In genomic region chr11:134350381-134350780, GRCh38 we compare ENCODE assay signal across 21 cellular contexts. TPM values are rescaled to one million over a fixed set of nuclear protein-coding genes. Genes with fewer than 3 reads are reported as not detected.
DNase-seq lines count a peak whose midpoint lies in the region; ATAC-seq, FAIRE-seq and TF ChIP-seq lines count a peak whose summit lies in the region.
"Had no signal": no experiment of that assay in that cellular context is flagged by ENCODE, and none has a peak within 500 bp of the region (broad histone marks: within the 10 kb centered on the region; RNA-seq: fewer than 3 reads in every experiment).

No MANE protein-coding gene starts in this region.

- CTCF ChIA-PET in GM12878 (lab: Yijun Ruan, JAX) = no interaction called here

- H3K4me3 ChIP-seq in GM12878 (no peak overlapping the region; the same call in 1 of the 2 replicates), endodermal cell (ENCODE audit: low read length) (no peak overlapping the region), left lung (no peak overlapping the region)
- H3K4me3 ChIP-seq: lower lobe of right lung, MG63, PC-9, prostate gland, uterus had no signal

- RAD21 ChIA-PET in GM12878 (lab: Charles Lee; ENCODE audit: unreplicated experiment) = no interaction called here

- TF ChIP-seq POLR2A in GM12878 (IDR thresholded peaks at IDR 0.05; ENCODE audit: low read depth, low read length) = peak; percentile 42; the same call in 1 of the 2 replicates

- H3K9me3 Mint-ChIP-seq in endodermal cell = peaks cover 2% of the 10 kb centered on the region

- no peak overlapping the region for H3K9ac ChIP-seq in GM12878 (ENCODE audit: control insufficient read depth, insufficient read depth, low read length)
- no peak overlapping the region for H3K9ac ChIP-seq in endodermal cell (ENCODE audit: extremely low read depth, low read length, poor library complexity, severe bottlenecking)

- H2AFZ ChIP-seq in GM12878 (ENCODE audit: control insufficient read depth, low read depth, low read length) = peak overlapping the region; percentile 24
- H2AFZ ChIP-seq: PC-9 had no signal

- POLR2A ChIA-PET in GM12878 (lab: Charles Lee) = interaction anchor here (0.7 kb wide), 1 partner anchor 204 kb away, joined by 3 read pairs; no protein-coding TSS in a partner anchor

- SMC1A ChIA-PET in GM12878 (lab: Charles Lee; ENCODE audit: uncharacterized antibody, unreplicated experiment) = no interaction called here

- no peak overlapping the region for H3K27ac Mint-ChIP-seq in endodermal cell
- H3K27ac Mint-ChIP-seq: H9 had no signal

- in situ Hi-C loops in GM12878 (cut with MboI) = no loop called here

- peak; percentile 22 to 71; a peak in 2 of 4 replicates for TF ChIP-seq EP300 in GM12878 (IDR thresholded peaks at IDR 0.05; ENCODE audit: borderline replicate concordance in 1 of 2, control insufficient read depth in 1 of 2, low read depth in 2 of 2, low read length in 2 of 2)

- intact Hi-C loops in GM12878 (cut with micrococcal nuclease; ENCODE audit: unreplicated experiment) = loop anchor here (10.0 kb wide), 1 partner anchor 146 kb away; no protein-coding TSS in a partner anchor
- intact Hi-C loops in left lung (cut with DNase I) = no loop called here

- no peak for TF ChIP-seq RAD21 in GM12878 (IDR thresholded peaks at IDR 0.05; ENCODE audit: insufficient read depth, low read depth, low read length)

- H3K27me3 ChIP-seq in GM12878 (replicated peaks in 1 of 2; ENCODE audit: control insufficient read depth in 2 of 2, insufficient read depth in 2 of 2, low read length in 1 of 2) (no peaks in the 10 kb centered on the region; a peak in 1 of 4 replicates), endodermal cell (ENCODE audit: control insufficient read depth, insufficient read depth, low read length, poor library complexity, severe bottlenecking) (no peaks in the 10 kb centered on the region), left lung (no peaks in the 10 kb centered on the region)
- H3K27me3 ChIP-seq: MG63, uterus had no signal

- H3K27ac ChIP-seq in GM12878 (ENCODE audit: control insufficient read depth, insufficient read depth) (0 out of 2 replicates have a peak overlapping the region, but pooled peaks have one; percentile 25), endodermal cell (ENCODE audit: low read depth, low read length) (no peak overlapping the region), left lung (no peak overlapping the region)
- H3K27ac ChIP-seq: lower lobe of right lung, PC-9, prostate gland, uterus had no signal

- no peak overlapping the region for H3K4me3 Mint-ChIP-seq in endodermal cell
- H3K4me3 Mint-ChIP-seq: H9 had no signal

- WGBS in GM12878 (ENCODE audit: insufficient coverage, insufficient replicate concordance, low lambda C conversion rate, missing lambda C conversion rate) = 3% methylated on average over 9 of the region's 9 CpGs
- WGBS in endodermal cell (ENCODE audit: insufficient coverage in 1 of 2, insufficient read length in 1 of 2), 2 experiments = 89 to 90% methylated on average over 4 to 9 of the region's 9 CpGs

- no peaks in the 10 kb centered on the region for H4K20me1 ChIP-seq in GM12878 (ENCODE audit: control insufficient read depth, insufficient read depth)

- H3K4me1 ChIP-seq in GM12878 (ENCODE audit: control insufficient read depth, insufficient read depth, low read length) (peaks cover 16% of the 10 kb centered on the region), endodermal cell (ENCODE audit: control insufficient read depth, insufficient read depth, low read length) (no peaks in the 10 kb centered on the region), left lung (no peaks in the 10 kb centered on the region)
- H3K4me1 ChIP-seq: lower lobe of right lung, prostate gland, uterus had no signal

- H3K36me3 Mint-ChIP-seq in endodermal cell (ENCODE audit: low read depth) = peaks cover 2% of the 10 kb centered on the region

- no peak for FAIRE-seq in GM12878 (lab: Jason Lieb, UNC)

- no peaks in the 10 kb centered on the region for H3K27me3 Mint-ChIP-seq in endodermal cell (ENCODE audit: insufficient read depth)

- ATAC-seq in GM18499 (IDR thresholded peaks at IDR 0.05; ENCODE audit: insufficient read depth, unreplicated experiment) (peak; percentile 51), GM21360 (IDR thresholded peaks at IDR 0.05; ENCODE audit: unreplicated experiment) (peak; percentile 60), HG03039 (IDR thresholded peaks at IDR 0.05; ENCODE audit: unreplicated experiment) (peak; percentile 81), GM12878 (peak; percentile 91), left lung (no peak)
- ATAC-seq: lower lobe of right lung; naive thymus-derived CD8-positive, alpha-beta T cell had no signal

- peak; percentile 37 for DNase-seq in GM12878 (ENCODE audit: low read depth, low spot score)
- DNase-seq in NCI-H1105 (lab: John Stamatoyannopoulos, UW) = no peak
- DNase-seq in SK-N-DZ (ENCODE audit: low spot score) = no peak
- no peak for DNase-seq in endodermal cell
- no peak for DNase-seq in left lung
- DNase-seq: activated CD4-positive, CD25-positive, alpha-beta regulatory T cell; caudate nucleus; DMS 273 treated with DMSO at 0.1 percent for 48 hours; lower lobe of right lung; MG63; naive thymus-derived CD8-positive, alpha-beta T cell; NCI-H2029 treated with DMSO at 0.1 percent for 48 hours; NCI-H526 treated with DMSO at 0.1 percent for 48 hours; PC-9; uterus had no signal

- H3K9me3 ChIP-seq in GM12878 (replicated peaks; ENCODE audit: control insufficient read depth, insufficient read depth, low read length) (no peaks in the 10 kb centered on the region), endodermal cell (ENCODE audit: control insufficient read depth, low read length) (no peaks in the 10 kb centered on the region), left lung (no peaks in the 10 kb centered on the region)
- H3K9me3 ChIP-seq: lower lobe of right lung, MG63, prostate gland, uterus had no signal

- TF ChIP-seq CTCF in GM12878 (IDR thresholded peaks at IDR 0.05 in 2 of 3, conservative IDR thresholded peaks at IDR 0.05 in 1 of 3; ENCODE audit: control insufficient read depth in 2 of 3, extremely low read depth in 1 of 3, insufficient read depth in 1 of 3, low read depth in 3 of 3, low read length in 3 of 3) = no peak
- TF ChIP-seq CTCF in endodermal cell (conservative IDR thresholded peaks at IDR 0.05) = no peak
- TF ChIP-seq CTCF in left lung (IDR thresholded peaks at IDR 0.05) = no peak

- H3K36me3 ChIP-seq in GM12878 (ENCODE audit: control insufficient read depth in 2 of 2, insufficient read depth in 2 of 2, low read length in 1 of 2) (no peaks in the 10 kb centered on the region), endodermal cell (ENCODE audit: control insufficient read depth, insufficient read depth, low read length) (no peaks in the 10 kb centered on the region), left lung (no peaks in the 10 kb centered on the region)
- H3K36me3 ChIP-seq: lower lobe of right lung, MG63, prostate gland, uterus had no signal

- peaks cover 7% of the 10 kb centered on the region for H3K4me1 Mint-ChIP-seq in endodermal cell

- no TSS peak for BruUV-seq in GM12878 (replicated peaks; lab: Mats Ljungman, UMichigan)

- peak overlapping the region; percentile 82 for H3K4me2 ChIP-seq in GM12878 (ENCODE audit: control insufficient read depth, insufficient read depth)
- H3K4me2 ChIP-seq: PC-9 had no signal

- H3K79me2 ChIP-seq in GM12878 (ENCODE audit: control insufficient read depth, insufficient read depth, low read length) = no peaks in the 10 kb centered on the region

TF ChIP-seq in GM12878, 131 proteins besides CTCF, POLR2A, EP300 and RAD21 (continues in another document):
- TF ChIP-seq SP1 (IDR thresholded peaks at IDR 0.05; ENCODE audit: low read depth, low read length) = peak; percentile 21
- peak; percentile 53; the same call in 1 of the 2 replicates for TF ChIP-seq CREB1 (IDR thresholded peaks at IDR 0.05; ENCODE audit: low read depth)
- TF ChIP-seq MEF2A (IDR thresholded peaks at IDR 0.05; ENCODE audit: insufficient read depth, low read depth, low read length) = 0 out of 2 replicates have a peak, but pooled peaks have one; percentile 21
- TF ChIP-seq IRF4 (IDR thresholded peaks at IDR 0.05; ENCODE audit: low read depth, low read length) = peak; percentile 87; the same call in 1 of the 2 replicates
- TF ChIP-seq YY1 (IDR thresholded peaks at IDR 0.05; ENCODE audit: low read depth, low read length) = peak; percentile 81
- peak; percentile 67 for TF ChIP-seq EED (IDR thresholded peaks at IDR 0.05; ENCODE audit: low read depth)
- TF ChIP-seq RELA (IDR thresholded peaks at IDR 0.05; ENCODE audit: borderline replicate concordance, partially characterized antibody) = peak; percentile 15
- peak; percentile 35; the same call in 1 of the 3 replicates for TF ChIP-seq POU2F2 (IDR thresholded peaks at IDR 0.05; ENCODE audit: borderline replicate concordance, low read depth, low read length)
- TF ChIP-seq BCL11A (IDR thresholded peaks at IDR 0.05; ENCODE audit: low read depth, low read length) = peak; percentile 88
- TF ChIP-seq ATF7 (IDR thresholded peaks at IDR 0.05; ENCODE audit: low read depth) = no peak
- TF ChIP-seq FOXM1 (IDR thresholded peaks at IDR 0.05; ENCODE audit: low read depth, low read length) = peak; percentile 68; the same call in 1 of the 2 replicates
- TF ChIP-seq CEBPB (IDR thresholded peaks at IDR 0.05; ENCODE audit: borderline replicate concordance in 1 of 2, low read depth in 2 of 2, low read length in 2 of 2) = no peak

RNA-seq across cellular contexts. Expression of gene GLB1L2, which starts 18.6 kb away (rescaled TPM):
- total RNA-seq in GM12878 (2013; cell fraction: nucleolus; rRNA removed) = not detected in 2 replicates
- total RNA-seq in GM12878 (2014; rRNA removed) = 0.68 and 0.98 TPM in 2 replicates
- total RNA-seq in GM12878 (2014; rRNA removed; fragmentation: Illumina TruSeq; extraction: Trizol) = 0.37 and 0.40 TPM in 2 replicates
- total RNA-seq in GM12878 (2021) = 0.37 and 0.85 TPM in 2 replicates
- polyA plus RNA-seq in GM12878 (2011; ENCODE audit: low read depth) = 0.47 TPM
- 0.03 and 0.04 TPM in 2 replicates for polyA plus RNA-seq in GM12878 (2011; rRNA removed)
- 0.01 and 0.05 TPM in 2 replicates for polyA plus RNA-seq in GM12878 (2011; cell fraction: cytosol; rRNA removed)
- 0.07 TPM in 1 of 2 replicates, not detected in the other for polyA plus RNA-seq in GM12878 (2011; cell fraction: nucleus; rRNA removed)
- 0.62 and 0.85 TPM in 2 replicates for polyA plus RNA-seq in GM12878 (2012)
- 0.60 and 0.66 TPM in 2 replicates for polyA plus RNA-seq in GM12878 (2014; fragmentation: Illumina TruSeq; extraction: Trizol)
- polyA plus RNA-seq in GM12878 (2014; fragmentation: Nextera tagmentation; extraction: Ambion mirVana) = under 1 TPM; 0.06 to 0.11 TPM
- polyA plus RNA-seq in GM12878 (2014; rRNA removed) = 0.67 and 0.73 TPM in 2 replicates
- under 1 TPM; 0.26 to 0.58 TPM for polyA plus RNA-seq in GM12878 (2016; fragmentation: Nextera tagmentation; extraction: Ambion mirVana)
- not detected in 2 replicates for polyA minus RNA-seq in GM12878 (2011; rRNA and poly(A)+ RNA removed)
- polyA minus RNA-seq in GM12878 (2011; cell fraction: cytosol; rRNA and poly(A)+ RNA removed) = 0.53 TPM in 1 of 2 replicates, not detected in the other
- polyA minus RNA-seq in GM12878 (2011; cell fraction: nucleus; rRNA and poly(A)+ RNA removed) = not detected in 2 replicates
- 18.8 and 20.6 TPM in 2 replicates for polyA plus RNA-seq in SK-N-DZ (2014; cell fraction: cytosol; rRNA removed)
- 38.9 and 46.4 TPM in 2 replicates for polyA plus RNA-seq in SK-N-DZ (2014; cell fraction: nucleus; rRNA removed)
- 10 to 100 TPM in 1 of 2 donors, 1 to 10 TPM in 1; 9.9 to 12.5 TPM for total RNA-seq in endodermal cell
- 9.2 TPM for polyA plus RNA-seq in endodermal cell (2013, experiment 1 of 2)
- 7.7 TPM for polyA plus RNA-seq in endodermal cell (2013, experiment 2 of 2)
- 10 to 100 TPM; 10.3 to 11.9 TPM for total RNA-seq in left lung
- total RNA-seq: fibroblast of villous mesenchyme had no signal

Comparison
In these comparisons a context has a peak if more than half of its experiments do, and no peak if none do; other contexts are left out.
1. RNA of gene GLB1L2, which starts 18.6 kb away (total RNA-seq): 9.9 to 12.5 TPM in endodermal cell and 10.3 to 11.9 TPM in left lung; 0.37 to 0.98 TPM in GM12878; every median in the first group is over 4 times any median in the second.